In genomic region chr14:85577542-85578140, GRCh38 we compare ENCODE assay signal across 17 cellular contexts. TPM values are rescaled to one million over a fixed set of nuclear protein-coding genes. Genes with fewer than 3 reads are reported as not detected.
DNase-seq lines count a peak whose midpoint lies in the region; ATAC-seq, FAIRE-seq and TF ChIP-seq lines count a peak whose summit lies in the region.
"Had no signal": no experiment of that assay in that cellular context is flagged by ENCODE, and none has a peak within 500 bp of the region (broad histone marks: within the 10 kb centered on the region; RNA-seq: fewer than 3 reads in every experiment).

No MANE protein-coding gene starts in this region.

- H3K9ac ChIP-seq in HepG2 (ENCODE audit: insufficient read depth, low read depth, low read length) (no peak overlapping the region), endodermal cell (ENCODE audit: extremely low read depth, low read length, poor library complexity, severe bottlenecking) (no peak overlapping the region), trophoblast cell (ENCODE audit: low read length) (no peak overlapping the region)

- no peaks in the 10 kb centered on the region for H3K36me3 Mint-ChIP-seq in endodermal cell (ENCODE audit: low read depth)

- H3K4me2 ChIP-seq in HepG2 (ENCODE audit: low read depth, low read length) (no peak overlapping the region), trophoblast cell (ENCODE audit: low read length) (no peak overlapping the region)

- H3K9me3 Mint-ChIP-seq in endodermal cell = no peaks in the 10 kb centered on the region

- peak overlapping the region; percentile 28 for H4K91ac ChIP-seq in trophoblast cell (ENCODE audit: low read depth, low read length)

- intact Hi-C loops in right lobe of liver (cut with DNase I) = no loop called here
- intact Hi-C loops in HepG2 (cut with micrococcal nuclease; ENCODE audit: unreplicated experiment) = no loop called here

- peak overlapping the region; percentile 29 for H2AK5ac ChIP-seq in trophoblast cell (ENCODE audit: low read length)

- H3K27me3 ChIP-seq in right lobe of liver (no peaks in the 10 kb centered on the region), HepG2 (ENCODE audit: control insufficient read depth in 1 of 2, insufficient read depth in 2 of 2, low read length in 2 of 2) (no peaks in the 10 kb centered on the region), endodermal cell (ENCODE audit: control insufficient read depth, insufficient read depth, low read length, poor library complexity, severe bottlenecking) (no peaks in the 10 kb centered on the region), trophoblast cell (ENCODE audit: insufficient read depth, low read length) (no peaks in the 10 kb centered on the region)

- TF ChIP-seq EP300 in HepG2 (IDR thresholded peaks at IDR 0.05; ENCODE audit: low read depth in 2 of 2, low read length in 2 of 2) (no peak), HepG2 (CRISPR knock-in tag; IDR thresholded peaks at IDR 0.05; ENCODE audit: borderline replicate concordance) (no peak)

- FAIRE-seq in HepG2 (lab: Jason Lieb, UNC) = no peak

- peak overlapping the region; percentile 35 for H3K18ac ChIP-seq in trophoblast cell (ENCODE audit: low read length)

- H3K36me3 ChIP-seq in right lobe of liver (no peaks in the 10 kb centered on the region), HepG2 (replicated peaks in 1 of 2; ENCODE audit: control insufficient read depth in 1 of 2, insufficient read depth in 2 of 2, low read length in 2 of 2) (no peaks in the 10 kb centered on the region), endodermal cell (ENCODE audit: control insufficient read depth, insufficient read depth, low read length) (no peaks in the 10 kb centered on the region), trophoblast cell (ENCODE audit: control insufficient read depth in 1 of 2, insufficient read depth in 2 of 2, low read length in 2 of 2) (no peaks in the 10 kb centered on the region)
- H3K36me3 ChIP-seq: HAP-1 had no signal

- H2BK12ac ChIP-seq in trophoblast cell (ENCODE audit: low read length) = peak overlapping the region; percentile 13

- H4K12ac ChIP-seq in trophoblast cell (ENCODE audit: low read depth, low read length) = no peak overlapping the region

- no peak overlapping the region for H3K4me3 ChIP-seq in right lobe of liver
- H3K4me3 ChIP-seq in HepG2 (replicated peaks in 1 of 3; ENCODE audit: insufficient read depth in 1 of 3, low read depth in 2 of 3, low read length in 3 of 3) = no peak overlapping the region
- H3K4me3 ChIP-seq in endodermal cell (ENCODE audit: low read length) = no peak overlapping the region
- H3K4me3 ChIP-seq in trophoblast cell (ENCODE audit: low read depth, low read length) = no peak overlapping the region
- H3K4me3 ChIP-seq: HAP-1 had no signal

- H2BK120ac ChIP-seq in trophoblast cell (ENCODE audit: insufficient read depth, low read length, poor library complexity) = peak overlapping the region; percentile 53

- 36% methylated on average over 7 of the region's 7 CpGs for WGBS in right lobe of liver (ENCODE audit: insufficient coverage, low coverage, low lambda C conversion rate, missing lambda C conversion rate)
- WGBS in HepG2 (ENCODE audit: low lambda C conversion rate) = 11% methylated on average over 7 of the region's 7 CpGs
- 94 to 100% methylated on average over 4 to 7 of the region's 7 CpGs for WGBS in endodermal cell (ENCODE audit: insufficient coverage in 1 of 2, insufficient read length in 1 of 2), 2 experiments
- WGBS in trophoblast cell (ENCODE audit: extremely low coverage, insufficient coverage, insufficient read length) = no CpG with 5 or more reads among the region's 7 CpGs

- H3K79me2 ChIP-seq in HepG2 (ENCODE audit: insufficient read depth, low read length) = no peaks in the 10 kb centered on the region
- H3K79me2 ChIP-seq in trophoblast cell (ENCODE audit: control insufficient read depth, insufficient read depth, low read length, poor library complexity) = no peaks in the 10 kb centered on the region

- in situ Hi-C loops in HepG2 (cut with HindIII; ENCODE audit: extremely low pct_ligation_motif_present, low pct_unique_long_range_greater_than_20kb) = no loop called here

- no peak overlapping the region for H3K23ac ChIP-seq in trophoblast cell (ENCODE audit: low read length)

- H2BK5ac ChIP-seq in trophoblast cell (ENCODE audit: low read depth, low read length, poor library complexity) = no peak overlapping the region

- no peak overlapping the region for H3K27ac ChIP-seq in right lobe of liver
- no peak overlapping the region for H3K27ac ChIP-seq in HepG2 (ENCODE audit: extremely low read length, insufficient read depth, low read length)
- H3K27ac ChIP-seq in endodermal cell (ENCODE audit: low read depth, low read length) = no peak overlapping the region
- H3K27ac ChIP-seq in trophoblast cell (ENCODE audit: low read depth, low read length) = no peak overlapping the region

- no peak for TF ChIP-seq POLR2A in right lobe of liver (IDR thresholded peaks at IDR 0.05)
- TF ChIP-seq POLR2A in HepG2 (IDR thresholded peaks at IDR 0.05; ENCODE audit: insufficient read depth in 1 of 2, low read depth in 2 of 2, low read length in 2 of 2) = no peak

- TF ChIP-seq CTCF in right lobe of liver (IDR thresholded peaks at IDR 0.05) (no peak), HepG2 (CRISPR knock-in tag; IDR thresholded peaks at IDR 0.05) (no peak), endodermal cell (conservative IDR thresholded peaks at IDR 0.05) (no peak)

- no peak for TF ChIP-seq RAD21 in HepG2 (CRISPR knock-in tag; IDR thresholded peaks at IDR 0.05)

- CTCF ChIA-PET in HepG2 (lab: Yijun Ruan, JAX; ENCODE audit: low intra/inter-chr PET ratio, low total read pairs) = no interaction called here

- POLR2A ChIA-PET in HepG2 (lab: Yijun Ruan, JAX) = no interaction called here

- H3K27me3 Mint-ChIP-seq in endodermal cell (ENCODE audit: insufficient read depth) = no peaks in the 10 kb centered on the region

- no peak overlapping the region for H2AFZ ChIP-seq in HepG2 (ENCODE audit: low read length)
- H2AFZ ChIP-seq in trophoblast cell (ENCODE audit: insufficient read depth, low read length, poor library complexity) = no peak overlapping the region

- no peaks in the 10 kb centered on the region for H4K20me1 ChIP-seq in HepG2 (ENCODE audit: insufficient read depth, low read length)

- H3K79me1 ChIP-seq in trophoblast cell (ENCODE audit: low read length) = peaks cover 2% of the 10 kb centered on the region

- H3K9me3 ChIP-seq in right lobe of liver (no peaks in the 10 kb centered on the region), HepG2 (ENCODE audit: low read length) (peaks cover 15% of the 10 kb centered on the region; the same call in 1 of the 2 replicates), endodermal cell (ENCODE audit: control insufficient read depth, low read length) (no peaks in the 10 kb centered on the region), trophoblast cell (ENCODE audit: insufficient read depth, low read depth, low read length) (no peaks in the 10 kb centered on the region)
- H3K9me3 ChIP-seq: HAP-1 had no signal

- H3K27ac Mint-ChIP-seq in endodermal cell = peak overlapping the region; percentile 12

- H3K4me1 ChIP-seq in right lobe of liver (no peaks in the 10 kb centered on the region), HepG2 (ENCODE audit: insufficient read depth, low read length) (no peaks in the 10 kb centered on the region), endodermal cell (ENCODE audit: control insufficient read depth, insufficient read depth, low read length) (peaks cover 8% of the 10 kb centered on the region), trophoblast cell (ENCODE audit: control insufficient read depth in 1 of 2, insufficient read depth in 2 of 2, low read length in 2 of 2) (peaks cover 6 to 10% of the 10 kb centered on the region in 2 experiments)

- H3K4ac ChIP-seq in trophoblast cell (ENCODE audit: low read depth, low read length) = no peak overlapping the region

- BruUV-seq in HepG2 (replicated peaks; lab: Mats Ljungman, UMichigan) = no TSS peak

- H3K4me3 Mint-ChIP-seq in endodermal cell = no peak overlapping the region

- H4K8ac ChIP-seq in trophoblast cell (ENCODE audit: low read depth, low read length) = no peak overlapping the region

- peaks cover 52% of the 10 kb centered on the region for H3K4me1 Mint-ChIP-seq in endodermal cell

- ATAC-seq in right lobe of liver (peak in 3 of 4 donors; percentile 40 to 75 (median 58)), HepG2 (no peak; the same call in 2 of the 3 replicates), HG02798 (IDR thresholded peaks at IDR 0.05; ENCODE audit: poor library complexity, unreplicated experiment) (no peak), HG03159 (IDR thresholded peaks at IDR 0.05; ENCODE audit: unreplicated experiment) (no peak)
- no peak for ATAC-seq in stimulated activated naive CD8-positive, alpha-beta T cell treated with anti-CD3 and anti-CD28 coated beads, Interleukin-15, Interleukin-2, amounts not matched to agents 100 U/mL and 50 U/mL, for 24 hours

- H3K14ac ChIP-seq in trophoblast cell (ENCODE audit: low read length) = no peak overlapping the region

- DNase-seq in right lobe of liver (no peak), HepG2 (ENCODE audit: low spot score) (no peak), endodermal cell (no peak), trophoblast cell (no peak), COLO829 (ENCODE audit: low spot score) (no peak)
- DNase-seq in stimulated activated naive CD8-positive, alpha-beta T cell treated with anti-CD3 and anti-CD28 coated beads, Interleukin-15, Interleukin-2, amounts not matched to agents 100 U/mL and 50 U/mL, for 24 hours = no peak
- DNase-seq: 8988T, C1 segment of cervical spinal cord, COR-L47, KG1, NCI-H1105, NCI-H1694 treated with DMSO at 0.1 percent for 48 hours, NCI-H446, NCI-H748 treated with DMSO at 0.1 percent for 48 hours had no signal

RNA-seq across cellular contexts. Expression of gene FLRT2, which starts 47.7 kb away (rescaled TPM):
- total RNA-seq in right lobe of liver (1 to 10 TPM in 5 of 6 experiments, under 1 TPM in 1; 0.12 to 4.1 (median 2.0) TPM), HepG2 (2016; rRNA removed; fragmentation: Illumina TruSeq; extraction: Trizol) (not detected in 2 replicates), endodermal cell (10 to 100 TPM; 26.8 to 36.4 TPM)
- not detected in 2 replicates for total RNA-seq in HepG2 (2016; cell fraction: cytosol; rRNA removed; fragmentation: Illumina TruSeq; extraction: Trizol; ENCODE audit: low read depth)
- not detected in 2 replicates for total RNA-seq in HepG2 (2016; cell fraction: insoluble cytoplasmic fraction; rRNA removed; fragmentation: Illumina TruSeq; extraction: Trizol)
- not detected in 2 replicates for total RNA-seq in HepG2 (2016; cell fraction: membrane; rRNA removed; fragmentation: Illumina TruSeq; extraction: Trizol)
- 0.06 TPM in 1 of 2 replicates, not detected in the other for total RNA-seq in HepG2 (2016; cell fraction: nucleus; rRNA removed; fragmentation: Illumina TruSeq; extraction: Trizol)
- 0.16 TPM in 1 of 2 replicates, not detected in the other for polyA plus RNA-seq in HepG2 (2011; rRNA removed)
- polyA plus RNA-seq in HepG2 (2011; cell fraction: cytosol; rRNA removed) = not detected in 2 replicates
- polyA plus RNA-seq in HepG2 (2011; cell fraction: nucleus; rRNA removed) = not detected in 2 replicates
- polyA plus RNA-seq in HepG2 (2012) = not detected in 2 replicates
- polyA plus RNA-seq in HepG2 (2016; cell fraction: cytosol; fragmentation: Illumina TruSeq; extraction: Trizol; ENCODE audit: low read depth) = not detected in 2 replicates
- not detected in 2 replicates for polyA plus RNA-seq in HepG2 (2016; cell fraction: insoluble cytoplasmic fraction; fragmentation: Illumina TruSeq; extraction: Trizol; ENCODE audit: low read depth)
- polyA plus RNA-seq in HepG2 (2016; cell fraction: membrane; fragmentation: Illumina TruSeq; extraction: Trizol; ENCODE audit: low read depth) = not detected in 2 replicates
- not detected in 2 replicates for polyA plus RNA-seq in HepG2 (2016; cell fraction: nucleus; fragmentation: Illumina TruSeq; extraction: Trizol; ENCODE audit: insufficient read depth, low read depth)
- polyA minus RNA-seq in HepG2 (2011; rRNA and poly(A)+ RNA removed; ENCODE audit: low replicate concordance) = 7.6 TPM in 1 of 2 replicates, not detected in the other
- not detected in 2 replicates for polyA minus RNA-seq in HepG2 (2011; cell fraction: cytosol; rRNA and poly(A)+ RNA removed)
- polyA minus RNA-seq in HepG2 (2011; cell fraction: nucleus; rRNA and poly(A)+ RNA removed) = 0.26 TPM in 1 of 2 replicates, not detected in the other
- 11.4 TPM for polyA plus RNA-seq in endodermal cell (2013, experiment 1 of 2)
- polyA plus RNA-seq in endodermal cell (2013, experiment 2 of 2) = 9.7 TPM
- 8.1 and 8.3 TPM in 2 replicates for polyA plus RNA-seq in trophoblast cell (2013)

Comparison
In these comparisons a context has a peak if more than half of its experiments do, and no peak if none do; other contexts are left out.
1. ATAC-seq: peak in right lobe of liver (3 of 4); none in HepG2 (single experiment), HG02798 (single experiment), HG03159 (single experiment) and stimulated activated naive CD8-positive, alpha-beta T cell treated with anti-CD3 and anti-CD28 coated beads, Interleukin-15, Interleukin-2, amounts not matched to agents 100 U/mL and 50 U/mL, for 24 hours (single experiment).
2. RNA of gene FLRT2, which starts 47.7 kb away (total RNA-seq): 26.8 to 36.4 TPM in endodermal cell; 0.12 to 4.1 TPM in right lobe of liver and 0.06 TPM in HepG2; every median in the first group is over 4 times any median in the second.